In genomic region chr2:98729652-98730051, GRCh38 we compare ENCODE assay signal across 1 cellular context.
A peak's percentile ranks its signal among the peaks of the same experiment; 100 is the strongest.
TF ChIP-seq lines count a peak whose summit lies in the region.

No MANE protein-coding gene starts in this region.

TF ChIP-seq in GM12878, 131 proteins besides CTCF, POLR2A, EP300 and RAD21 (continued from another document):
- peak; percentile 41; the same call in 1 of the 2 replicates for TF ChIP-seq MLLT1 (IDR thresholded peaks at IDR 0.05)
- no peak for TF ChIP-seq LARP7 (IDR thresholded peaks at IDR 0.05)
- TF ChIP-seq SIX5 (IDR thresholded peaks at IDR 0.05; ENCODE audit: low read depth, low read length, severe bottlenecking): no peak
